In genomic region chr1:235783148-235783776, GRCh38 we compare ENCODE assay signal across 8 cellular contexts.
A peak's percentile ranks its signal among the peaks of the same experiment; 100 is the strongest.
DNase-seq lines count a peak whose midpoint lies in the region; ATAC-seq, FAIRE-seq and TF ChIP-seq lines count a peak whose summit lies in the region.

No MANE protein-coding gene starts in this region.

- 23 to 39% (median 28%) methylated on average over 8 of the region's 8 CpGs for WGBS in heart left ventricle, 4 donors

- peaks cover 0 to 3% (median 0%) of the 10 kb centered on the region in 12 donors for H3K4me1 ChIP-seq in heart left ventricle

- peak; percentile 27 to 65 (median 54) for TF ChIP-seq CTCF in heart left ventricle (IDR thresholded peaks at IDR 0.05)

- FAIRE-seq in colon (lab: Jason Lieb, UNC) = peak; percentile 94

- H3K9me3 ChIP-seq in heart left ventricle = no peaks in the 10 kb centered on the region

- H3K27me3 Mint-ChIP-seq in activated T-helper 1 cell treated with anti-CD3 and anti-CD28 coated beads, Interleukin-12 subunit alpha, Interleukin-12 subunit beta, Interleukin-2, Interleukin-4 antibody, amounts not matched to agents 30 ng/mL and 10 ng/mL and 1 ng/mL, durations not matched to agents 14 hours and 24 hours and 36 hours (ENCODE audit: insufficient read depth) = no peaks in the 10 kb centered on the region

- ATAC-seq in heart left ventricle (no peak), Right ventricle myocardium inferior (no peak), HG02610 (IDR thresholded peaks at IDR 0.05; ENCODE audit: unreplicated experiment) (no peak), GM21423 (IDR thresholded peaks at IDR 0.05; ENCODE audit: unreplicated experiment) (no peak)

- TF ChIP-seq POLR2A in heart left ventricle (IDR thresholded peaks at IDR 0.05) = no peak

- peaks cover 20% of the 10 kb centered on the region for H3K36me3 Mint-ChIP-seq in activated T-helper 1 cell treated with anti-CD3 and anti-CD28 coated beads, Interleukin-12 subunit alpha, Interleukin-12 subunit beta, Interleukin-2, Interleukin-4 antibody, amounts not matched to agents 30 ng/mL and 10 ng/mL and 1 ng/mL, durations not matched to agents 14 hours and 24 hours and 36 hours (ENCODE audit: low read depth)

- DNase-seq in heart left ventricle (no peak), Right ventricle myocardium inferior (ENCODE audit: missing footprints) (no peak), NCI-H748 treated with DMSO at 0.1 percent for 48 hours (lab: John Stamatoyannopoulos, UW) (peak; percentile 28), non-pigmented ciliary epithelial cell (ENCODE audit: low read depth) (peak; percentile 9)
- no peak for DNase-seq in activated T-helper 1 cell treated with anti-CD3 and anti-CD28 coated beads, Interleukin-12 subunit alpha, Interleukin-12 subunit beta, Interleukin-2, Interleukin-4 antibody, amounts not matched to agents 30 ng/mL and 10 ng/mL and 1 ng/mL, durations not matched to agents 14 hours and 24 hours and 36 hours (ENCODE audit: low spot score)

- H3K36me3 ChIP-seq in heart left ventricle = peaks cover 0 to 71% (median 39%) of the 10 kb centered on the region in 9 donors

- no peak overlapping the region for H3K4me3 Mint-ChIP-seq in activated T-helper 1 cell treated with anti-CD3 and anti-CD28 coated beads, Interleukin-12 subunit alpha, Interleukin-12 subunit beta, Interleukin-2, Interleukin-4 antibody, amounts not matched to agents 30 ng/mL and 10 ng/mL and 1 ng/mL, durations not matched to agents 14 hours and 24 hours and 36 hours

- H3K27me3 ChIP-seq in heart left ventricle = no peaks in the 10 kb centered on the region

- H3K9me3 Mint-ChIP-seq in activated T-helper 1 cell treated with anti-CD3 and anti-CD28 coated beads, Interleukin-12 subunit alpha, Interleukin-12 subunit beta, Interleukin-2, Interleukin-4 antibody, amounts not matched to agents 30 ng/mL and 10 ng/mL and 1 ng/mL, durations not matched to agents 14 hours and 24 hours and 36 hours = no peaks in the 10 kb centered on the region

- no peak overlapping the region for H3K27ac Mint-ChIP-seq in activated T-helper 1 cell treated with anti-CD3 and anti-CD28 coated beads, Interleukin-12 subunit alpha, Interleukin-12 subunit beta, Interleukin-2, Interleukin-4 antibody, amounts not matched to agents 30 ng/mL and 10 ng/mL and 1 ng/mL, durations not matched to agents 14 hours and 24 hours and 36 hours

- H3K4me1 Mint-ChIP-seq in activated T-helper 1 cell treated with anti-CD3 and anti-CD28 coated beads, Interleukin-12 subunit alpha, Interleukin-12 subunit beta, Interleukin-2, Interleukin-4 antibody, amounts not matched to agents 30 ng/mL and 10 ng/mL and 1 ng/mL, durations not matched to agents 14 hours and 24 hours and 36 hours (ENCODE audit: low read depth) = no peaks in the 10 kb centered on the region

- H3K27ac ChIP-seq in heart left ventricle = no peak overlapping the region

- no peak overlapping the region for H3K4me3 ChIP-seq in heart left ventricle

- intact Hi-C loops in heart left ventricle (cut with DNase I) (loop anchor here in 9 of 10 donors (1.0 to 10.0 kb wide), 7 partner anchors 52 to 271 kb away; no protein-coding TSS in a partner anchor), Right ventricle myocardium inferior (cut with DNase I) (loop anchor here (1.0 kb wide), 1 partner anchor 270 kb away; no protein-coding TSS in a partner anchor)
- intact Hi-C loops in activated T-helper 1 cell treated with anti-CD3 and anti-CD28 coated beads, Interleukin-12 subunit alpha, Interleukin-12 subunit beta, Interleukin-2, Interleukin-4 antibody, amounts not matched to agents 30 ng/mL and 10 ng/mL and 1 ng/mL, durations not matched to agents 14 hours and 24 hours and 36 hours (cut with micrococcal nuclease) = loop anchor here (1.0 to 5.0 kb wide), 3 partner anchors 46 to 270 kb away; no protein-coding TSS in a partner anchor

Comparison
In these comparisons a context has a peak if more than half of its experiments do, and no peak if none do; other contexts are left out.
1. DNase-seq: peak in NCI-H748 treated with DMSO at 0.1 percent for 48 hours (single experiment) and non-pigmented ciliary epithelial cell (single experiment); none in heart left ventricle (0 of 5), Right ventricle myocardium inferior (single experiment) and activated T-helper 1 cell treated with anti-CD3 and anti-CD28 coated beads, Interleukin-12 subunit alpha, Interleukin-12 subunit beta, Interleukin-2, Interleukin-4 antibody, amounts not matched to agents 30 ng/mL and 10 ng/mL and 1 ng/mL, durations not matched to agents 14 hours and 24 hours and 36 hours (single experiment).